8 cellular contexts compared by ENCODE assay signal in the genomic region with DNA sequence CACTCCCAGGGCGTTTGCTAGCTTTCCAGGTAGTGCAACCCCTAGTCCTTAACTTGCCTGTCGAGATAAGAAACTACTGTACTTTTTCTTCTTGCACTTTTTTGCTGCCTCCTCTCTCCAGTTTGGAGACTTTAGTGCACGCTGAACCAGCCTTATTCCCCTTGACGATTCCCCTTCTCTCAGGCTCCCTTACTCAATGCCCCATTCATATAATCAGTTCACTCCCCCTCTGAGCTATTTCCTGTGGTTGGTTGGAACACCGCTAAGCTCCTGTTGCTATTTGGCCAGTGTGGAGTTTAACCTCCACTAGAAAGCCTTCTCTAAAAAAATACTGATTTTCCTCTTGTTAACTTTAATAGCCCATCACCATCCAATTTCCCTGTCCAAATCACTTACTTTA. TPM values are rescaled to one million over a fixed set of nuclear protein-coding genes. Genes with fewer than 3 reads are reported as not detected.
A peak's percentile ranks its signal among the peaks of the same experiment; 100 is the strongest.
DNase-seq lines count a peak whose midpoint lies in the region; ATAC-seq and TF ChIP-seq lines count a peak whose summit lies in the region.

No MANE protein-coding gene starts in this region.

- ATAC-seq in right lobe of liver, result peak; percentile 44 to 51 (median 48)
- no peak for ATAC-seq in HG03097 (IDR thresholded peaks at IDR 0.05; ENCODE audit: low FRiP score, unreplicated experiment)

- H3K36me3 ChIP-seq in HUES64 (ENCODE audit: insufficient read depth, low read length) (no peaks in the 10 kb centered on the region), SJCRH30 (0 out of 2 replicates have a peak, but pooled peaks cover 3% of the 10 kb centered on the region), right lobe of liver (no peaks in the 10 kb centered on the region)

- no peak for TF ChIP-seq CTCF in right lobe of liver (IDR thresholded peaks at IDR 0.05)

- H3K9me3 ChIP-seq in HUES64 (ENCODE audit: insufficient read depth, low read depth, low read length) (no peaks in the 10 kb centered on the region), SJCRH30 (replicated peaks) (no peaks in the 10 kb centered on the region), right lobe of liver (no peaks in the 10 kb centered on the region)

- WGBS in HUES64, result 6% methylated on average over 5 of the region's 5 CpGs
- 0% methylated on average over 4 of the region's 5 CpGs for WGBS in right lobe of liver (ENCODE audit: insufficient coverage, low coverage, low lambda C conversion rate, missing lambda C conversion rate)

- DNase-seq in DMS79 (lab: John Stamatoyannopoulos, UW) (peak; percentile 25), SJCRH30 (peak; percentile 37 to 69), dermis blood vessel endothelial cell (peak; percentile 69), right lobe of liver (no peak)
- DNase-seq in activated CD4-positive, CD25-positive, alpha-beta regulatory T cell (lab: John Stamatoyannopoulos, UW), result no peak

- H3K27me3 ChIP-seq in HUES64 (ENCODE audit: insufficient read depth, low read length) (no peaks in the 10 kb centered on the region), SJCRH30 (no peaks in the 10 kb centered on the region), right lobe of liver (no peaks in the 10 kb centered on the region)

- H3K4me3 ChIP-seq in HUES64 (ENCODE audit: low read length), result peak overlapping the region; percentile 75
- H3K4me3 ChIP-seq in SJCRH30, result peak overlapping the region; percentile 78
- H3K4me3 ChIP-seq in right lobe of liver, result peak overlapping the region; percentile 67 to 87 (median 73)

- H3K4me1 ChIP-seq in HUES64 (ENCODE audit: insufficient read depth, low read length), result peaks cover 9% of the 10 kb centered on the region
- H3K4me1 ChIP-seq in SJCRH30, result no peaks in the 10 kb centered on the region
- peaks cover 0 to 9% (median 3%) of the 10 kb centered on the region in 4 donors for H3K4me1 ChIP-seq in right lobe of liver

- intact Hi-C loops in right lobe of liver (cut with DNase I), result no loop called here

- TF ChIP-seq POLR2A in right lobe of liver (IDR thresholded peaks at IDR 0.05), result peak; percentile 39

- H3K27ac ChIP-seq in HUES64 (ENCODE audit: low read depth, low read length) (peak overlapping the region; percentile 86), SJCRH30 (peak overlapping the region; percentile 82), right lobe of liver (peak overlapping the region; percentile 93 to 98 (median 97)), temporal lobe (ENCODE audit: low read depth, low read length) (peak overlapping the region; percentile 95)

- peak overlapping the region; percentile 30 for H3K9ac ChIP-seq in HUES64 (ENCODE audit: low read depth, low read length)

RNA-seq across cellular contexts. Expression of a gene that starts 0.7 kb away (rescaled TPM):
- polyA plus RNA-seq in HUES64 (2013, experiment 1 of 2), result 12.0 TPM
- 15.0 TPM for polyA plus RNA-seq in HUES64 (2013, experiment 2 of 2)
- 7.6 and 7.9 TPM in 2 replicates for total RNA-seq in SJCRH30 (2014; rRNA removed; shearing (Covaris generic))
- total RNA-seq in dermis blood vessel endothelial cell, result 37.9 and 42.4 TPM in 2 replicates
- total RNA-seq in right lobe of liver, result 10 to 100 TPM; 24.3 to 28.5 (median 26.8) TPM
- total RNA-seq in temporal lobe, result 24.3 TPM

RNA-seq across cellular contexts. Expression of a gene that starts 49.7 kb away (rescaled TPM):
- 21.6 TPM for polyA plus RNA-seq in HUES64 (2013, experiment 1 of 2)
- 18.7 TPM for polyA plus RNA-seq in HUES64 (2013, experiment 2 of 2)
- total RNA-seq in SJCRH30 (2014; rRNA removed; shearing (Covaris generic)), result 5.0 and 5.3 TPM in 2 replicates
- total RNA-seq in dermis blood vessel endothelial cell, result 9.2 and 13.1 TPM in 2 replicates
- 10 to 100 TPM; 41.9 to 74.2 (median 48.4) TPM for total RNA-seq in right lobe of liver
- 10.6 TPM for total RNA-seq in temporal lobe

Comparison
In these comparisons a context has a peak if more than half of its experiments do, and no peak if none do; other contexts are left out.
1. DNase-seq: peak in DMS79 (single experiment), SJCRH30 (2 of 2) and dermis blood vessel endothelial cell (single experiment); none in right lobe of liver (0 of 3) and activated CD4-positive, CD25-positive, alpha-beta regulatory T cell (0 of 4).
2. Peak in every context shown above with its lines, with median percentiles within 50 percentile points of each other: H3K27ac ChIP-seq and H3K4me3 ChIP-seq.